Comparison of ENCODE assay signal across 19 cellular contexts in the genomic region with DNA sequence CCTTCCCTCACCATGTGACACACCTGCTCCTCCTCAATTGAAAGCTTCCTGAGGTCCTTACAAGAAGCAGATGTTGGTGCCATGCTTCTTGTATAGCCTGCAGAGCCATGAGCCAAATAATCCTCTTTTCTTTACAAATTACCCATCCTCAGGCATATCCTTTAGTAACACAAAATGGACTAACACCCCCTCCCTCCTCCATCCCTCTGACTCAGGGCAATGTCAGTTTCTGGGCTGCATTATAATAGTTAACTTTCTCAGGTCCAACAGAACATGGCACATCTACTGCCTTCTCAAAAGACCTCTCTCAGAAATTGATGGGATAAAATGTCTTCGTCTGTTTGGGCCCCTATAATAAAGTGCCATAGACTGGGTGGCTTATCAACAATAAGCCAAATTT.
DNase-seq lines count a peak whose midpoint lies in the region; ATAC-seq and TF ChIP-seq lines count a peak whose summit lies in the region.
"Had no signal": no experiment of that assay in that cellular context is flagged by ENCODE, and none has a peak within 500 bp of the region (broad histone marks: within the 10 kb centered on the region; RNA-seq: fewer than 3 reads in every experiment).

No MANE protein-coding gene starts in this region.

- no peaks in the 10 kb centered on the region for H3K9me3 ChIP-seq in smooth muscle cell (replicated peaks; ENCODE audit: low read depth)
- H3K9me3 ChIP-seq: MG63, SK-N-SH had no signal

- no peaks in the 10 kb centered on the region for H3K79me2 ChIP-seq in smooth muscle cell (ENCODE audit: low read depth)

- no peak overlapping the region for H3K9ac ChIP-seq in smooth muscle cell (ENCODE audit: low read depth)
- H3K9ac ChIP-seq: SK-N-SH had no signal

- H3F3A ChIP-seq in smooth muscle cell (ENCODE audit: low read depth) = no peaks in the 10 kb centered on the region

- 94% methylated on average over 1 of the region's 1 CpG for WGBS in smooth muscle cell (ENCODE audit: low lambda C conversion rate)

- peaks cover 4% of the 10 kb centered on the region for H3K4me1 ChIP-seq in smooth muscle cell (ENCODE audit: low read depth)

- DNase-seq in EL = peak; percentile 27
- DNase-seq in NCI-H524 (lab: John Stamatoyannopoulos, UW) = peak; percentile 9 to 50
- peak; percentile 15 for DNase-seq in fibroblast of mammary gland (ENCODE audit: low read depth)
- no peak for DNase-seq in smooth muscle cell (lab: John Stamatoyannopoulos, UW; ENCODE audit: unreplicated experiment)
- DNase-seq in Right ventricle myocardium superior = no peak
- DNase-seq in NCI-H1930 (lab: John Stamatoyannopoulos, UW) = no peak
- DNase-seq: MG63, NCI-H1417 treated with DMSO at 0.1 percent for 48 hours, NCI-H187, NCI-H2107, NCI-H748 treated with DMSO at 0.1 percent for 48 hours, PC-9, RPMI8226, SHP77 treated with DMSO at 0.1 percent for 48 hours, SK-N-SH, T-cell had no signal

- no peak overlapping the region for H2AFZ ChIP-seq in smooth muscle cell (ENCODE audit: low read depth)
- H2AFZ ChIP-seq: PC-9 had no signal

- no peaks in the 10 kb centered on the region for H4K20me1 ChIP-seq in smooth muscle cell (ENCODE audit: low read depth)

- intact Hi-C loops in Right ventricle myocardium superior (cut with DNase I) = no loop called here

- TF ChIP-seq CTCF in fibroblast of mammary gland (conservative IDR thresholded peaks at IDR 0.05; ENCODE audit: control insufficient read depth, insufficient read depth, low read depth, low read length) = no peak
- TF ChIP-seq CTCF in smooth muscle cell (IDR thresholded peaks at IDR 0.05; ENCODE audit: borderline replicate concordance, insufficient read depth, poor library complexity, severe bottlenecking) = no peak

- peak overlapping the region; percentile 94 for H3K27ac ChIP-seq in smooth muscle cell (ENCODE audit: low read depth)
- H3K27ac ChIP-seq: PC-9 had no signal

- peak overlapping the region; percentile 73 for H3K4me2 ChIP-seq in smooth muscle cell
- H3K4me2 ChIP-seq: PC-9 had no signal

- H3K27me3 ChIP-seq in smooth muscle cell (ENCODE audit: low read depth) = no peaks in the 10 kb centered on the region
- H3K27me3 ChIP-seq: MG63 had no signal

- no peak for ATAC-seq in Right ventricle myocardium superior (ENCODE audit: poor library complexity)
- ATAC-seq in GM19397 (IDR thresholded peaks at IDR 0.05; ENCODE audit: unreplicated experiment) = no peak
- ATAC-seq: K562, T-cell had no signal

- H3K4me3 ChIP-seq in fibroblast of mammary gland (ENCODE audit: control insufficient read depth, low read depth, low read length) (no peak overlapping the region), smooth muscle cell (no peak overlapping the region)
- H3K4me3 ChIP-seq: GM12878, K562, MG63, PC-9 had no signal

- no peaks in the 10 kb centered on the region for H3K36me3 ChIP-seq in smooth muscle cell (ENCODE audit: low read depth)
- H3K36me3 ChIP-seq: MG63 had no signal

Comparison
In these comparisons a context has a peak if more than half of its experiments do, and no peak if none do; other contexts are left out.
1. DNase-seq: peak in EL (single experiment), NCI-H524 (2 of 2) and fibroblast of mammary gland (single experiment); none in smooth muscle cell (single experiment), Right ventricle myocardium superior (single experiment) and NCI-H1930 (0 of 2).